In genomic region chr14:68593806-68594536, GRCh38 we compare ENCODE assay signal across 1 cellular context.
TF ChIP-seq lines count a peak whose summit lies in the region.

No MANE protein-coding gene starts in this region.

TF ChIP-seq in IMR-90, 13 proteins besides CTCF, POLR2A, EP300 and RAD21 (continued from another document):
- TF ChIP-seq CHD1 (IDR thresholded peaks at IDR 0.05; ENCODE audit: low read depth, low read length) = no peak
- TF ChIP-seq USF2 (IDR thresholded peaks at IDR 0.05; ENCODE audit: low read depth, low read length) = no peak
- TF ChIP-seq CEBPB (IDR thresholded peaks at IDR 0.05; ENCODE audit: low read depth, low read length) = no peak
- no peak for TF ChIP-seq BHLHE40 (IDR thresholded peaks at IDR 0.05; ENCODE audit: low read depth, low read length)
- TF ChIP-seq MAFK (IDR thresholded peaks at IDR 0.05; ENCODE audit: low read depth, low read length) = no peak
